14 cellular contexts compared by ENCODE assay signal in the genomic region with DNA sequence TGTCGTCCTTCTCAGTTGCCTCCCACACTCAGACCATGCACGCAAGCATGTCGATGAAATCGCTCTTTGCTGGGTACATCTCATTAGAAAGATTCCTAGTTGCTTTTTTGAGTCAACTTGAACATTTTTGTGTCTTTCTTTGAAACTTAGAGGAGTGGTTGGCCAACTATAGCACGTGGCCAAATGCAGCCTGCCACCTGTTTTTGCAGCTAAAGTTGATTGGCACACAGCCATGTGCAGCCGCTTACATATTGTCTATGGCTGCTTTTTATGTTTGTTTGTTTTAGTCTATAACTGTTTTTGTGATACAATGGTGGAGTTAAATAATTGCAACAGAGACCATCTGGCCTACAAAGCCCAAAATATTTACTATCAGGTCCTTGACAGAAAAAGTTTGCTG.
"Had no signal": no experiment of that assay in that cellular context is flagged by ENCODE, and none has a peak within 500 bp of the region (broad histone marks: within the 10 kb centered on the region; RNA-seq: fewer than 3 reads in every experiment).

No MANE protein-coding gene starts in this region.

- H3K27me3 ChIP-seq: gastroesophageal sphincter, heart right ventricle, suprapubic skin had no signal

- H3K27ac ChIP-seq: dorsolateral prefrontal cortex, gastroesophageal sphincter, heart right ventricle, lower lobe of right lung, suprapubic skin had no signal

- H3K36me3 ChIP-seq: gastroesophageal sphincter, heart right ventricle, lower lobe of right lung, suprapubic skin had no signal

- H3K9me3 ChIP-seq: gastroesophageal sphincter, heart right ventricle, lower lobe of right lung, suprapubic skin had no signal

- ATAC-seq: gastroesophageal sphincter, heart right ventricle, left colon, lower lobe of right lung, right cardiac atrium had no signal

- H3K4me3 ChIP-seq: dorsolateral prefrontal cortex, gastroesophageal sphincter, heart right ventricle, lower lobe of right lung, suprapubic skin had no signal

- H3K4me1 ChIP-seq: gastroesophageal sphincter, heart right ventricle, lower lobe of right lung had no signal

- DNase-seq: activated B cell treated with CpG ODN at 0.5 μM for 24 hours; activated CD4-positive, alpha-beta T cell treated with anti-CD3 and anti-CD28 coated beads, Interleukin-2, amount 10 ng/mL, durations not matched to agents 24 days and 14 days; activated CD8-positive, alpha-beta memory T cell treated with anti-CD3 and anti-CD28 coated beads, Interleukin-2, amount 50 U/mL, for 48 hours; activated naive CD8-positive, alpha-beta T cell treated with anti-CD3 and anti-CD28 coated beads for 36 hours; anterior cingulate cortex; dorsolateral prefrontal cortex; endodermal cell; erythroblast; heart right ventricle; lower lobe of right lung; right cardiac atrium had no signal
